9 cellular contexts compared by ENCODE assay signal in genomic region chr2:45758018-45758417, GRCh38.
"Had no signal": no experiment of that assay in that cellular context is flagged by ENCODE, and none has a peak within 500 bp of the region (broad histone marks: within the 10 kb centered on the region; RNA-seq: fewer than 3 reads in every experiment).

No MANE protein-coding gene starts in this region.

- FAIRE-seq: H1, H54 had no signal

- H2AFZ ChIP-seq: GM23338 had no signal

- H3K9ac ChIP-seq: KMS-11 had no signal

- H3K27ac Mint-ChIP-seq: GM23338 had no signal

- H3K9me3 Mint-ChIP-seq: GM23338, H9 had no signal

- DNase-seq: H9, HCEC 1CT, IMR-90, KBM-7 had no signal

- H3K4me2 ChIP-seq: GM23338, KMS-11 had no signal

- H3K4me3 Mint-ChIP-seq: GM23338, H9 had no signal

- H3K27ac ChIP-seq: HL-60, KMS-11 had no signal

- H3K4me3 ChIP-seq: GM23338 had no signal
